In genomic region chr22:20086101-20086599, GRCh38 we compare ENCODE assay signal across 20 cellular contexts.
"Had no signal": no experiment of that assay in that cellular context is flagged by ENCODE, and none has a peak within 500 bp of the region (broad histone marks: within the 10 kb centered on the region; RNA-seq: fewer than 3 reads in every experiment).

No MANE protein-coding gene starts in this region.

- H3K27ac ChIP-seq: psoas muscle, thyroid gland, vagina had no signal

- DNase-seq: activated CD4-positive, alpha-beta memory T cell treated with anti-CD3 and anti-CD28 coated beads for 36 hours; activated CD4-positive, alpha-beta T cell treated with anti-CD3 and anti-CD28 coated beads for 1 hour; activated CD8-positive, alpha-beta memory T cell treated with anti-CD3 and anti-CD28 coated beads, Interleukin-2, amount 10 ng/mL, durations not matched to agents 7 days and 5 days; activated gamma-delta T cell treated with Interleukin-2 at 50 U/mL for 16 hours; activated T-cell treated with anti-CD3 and anti-CD28 coated beads, Interleukin-2, amount 50 U/mL, for 24 hours; amniotic stem cell; effector memory CD4-positive, alpha-beta T cell; head of caudate nucleus; naive thymus-derived CD4-positive, alpha-beta T cell; occipital lobe; psoas muscle; right lobe of liver; SK-N-SH; stimulated activated CD4-positive, alpha-beta T cell treated with anti-CD3 and anti-CD28 coated beads, Interleukin-1b, Interleukin-23, amount 100 ng/mL, for 48 hours; T-cell; T1000; thyroid gland had no signal

- H3K9me3 Mint-ChIP-seq: activated CD4-positive, alpha-beta memory T cell treated with anti-CD3 and anti-CD28 coated beads for 36 hours; activated T-cell treated with anti-CD3 and anti-CD28 coated beads, Interleukin-2, amount 50 U/mL, for 24 hours; brain; T-cell had no signal

- ATAC-seq: activated CD8-positive, alpha-beta memory T cell treated with anti-CD3 and anti-CD28 coated beads, Interleukin-2, amount 10 ng/mL, durations not matched to agents 7 days and 5 days; naive thymus-derived CD4-positive, alpha-beta T cell; psoas muscle; right lobe of liver; T-cell had no signal

- H3K9me3 ChIP-seq: psoas muscle, right lobe of liver, SK-N-SH, thyroid gland, vagina had no signal

- H3K27me3 Mint-ChIP-seq: activated CD4-positive, alpha-beta memory T cell treated with anti-CD3 and anti-CD28 coated beads for 36 hours; activated CD8-positive, alpha-beta memory T cell treated with anti-CD3 and anti-CD28 coated beads, Interleukin-2, amount 10 ng/mL, durations not matched to agents 7 days and 5 days; activated naive CD8-positive, alpha-beta T cell; activated T-cell treated with anti-CD3 and anti-CD28 coated beads, Interleukin-2, amount 50 U/mL, for 24 hours; brain; naive thymus-derived CD4-positive, alpha-beta T cell; T-cell had no signal

- H3K27ac Mint-ChIP-seq: activated CD4-positive, alpha-beta memory T cell treated with anti-CD3 and anti-CD28 coated beads for 36 hours; activated T-cell treated with anti-CD3 and anti-CD28 coated beads, Interleukin-2, amount 50 U/mL, for 24 hours had no signal

- H3K4me3 Mint-ChIP-seq: activated CD4-positive, alpha-beta memory T cell treated with anti-CD3 and anti-CD28 coated beads for 36 hours; activated CD8-positive, alpha-beta memory T cell treated with anti-CD3 and anti-CD28 coated beads, Interleukin-2, amount 10 ng/mL, durations not matched to agents 7 days and 5 days; activated naive CD8-positive, alpha-beta T cell; activated T-cell treated with anti-CD3 and anti-CD28 coated beads, Interleukin-2, amount 50 U/mL, for 24 hours; brain; T-cell had no signal

- H3K4me3 ChIP-seq: psoas muscle, right lobe of liver, thyroid gland, vagina had no signal

- H3K27me3 ChIP-seq: right lobe of liver, thyroid gland, vagina had no signal
